1 cellular context compared by ENCODE assay signal in genomic region chr18:35507192-35507591, GRCh38.
TF ChIP-seq lines count a peak whose summit lies in the region.

No MANE protein-coding gene starts in this region.

TF ChIP-seq in K562, 482 proteins besides CTCF, POLR2A, EP300 and RAD21:
- TF ChIP-seq TCF15 (CRISPR knock-in tag; IDR thresholded peaks at IDR 0.05) = no peak
- TF ChIP-seq ZNF174 (CRISPR knock-in tag; IDR thresholded peaks at IDR 0.05) = no peak
- no peak for TF ChIP-seq PCBP1 (IDR thresholded peaks at IDR 0.05; ENCODE audit: low read depth, low read length, poor library complexity, severe bottlenecking)
- no peak for TF ChIP-seq U2AF2 (optimal IDR thresholded peaks at IDR 0.05; ENCODE audit: low read depth, low read length)
- TF ChIP-seq KDM4B (IDR thresholded peaks at IDR 0.05; ENCODE audit: borderline replicate concordance in 2 of 2, low read depth in 1 of 2) = no peak
- no peak for TF ChIP-seq RBFOX2 (IDR thresholded peaks at IDR 0.05; ENCODE audit: low read depth, low read length)
- TF ChIP-seq, protein P1, sequence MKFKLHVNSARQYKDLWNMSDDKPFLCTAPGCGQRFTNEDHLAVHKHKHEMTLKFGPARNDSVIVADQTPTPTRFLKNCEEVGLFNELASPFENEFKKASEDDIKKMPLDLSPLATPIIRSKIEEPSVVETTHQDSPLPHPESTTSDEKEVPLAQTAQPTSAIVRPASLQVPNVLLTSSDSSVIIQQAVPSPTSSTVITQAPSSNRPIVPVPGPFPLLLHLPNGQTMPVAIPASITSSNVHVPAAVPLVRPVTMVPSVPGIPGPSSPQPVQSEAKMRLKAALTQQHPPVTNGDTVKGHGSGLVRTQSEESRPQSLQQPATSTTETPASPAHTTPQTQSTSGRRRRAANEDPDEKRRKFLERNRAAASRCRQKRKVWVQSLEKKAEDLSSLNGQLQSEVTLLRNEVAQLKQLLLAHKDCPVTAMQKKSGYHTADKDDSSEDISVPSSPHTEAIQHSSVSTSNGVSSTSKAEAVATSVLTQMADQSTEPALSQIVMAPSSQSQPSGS (CRISPR knock-in tag; IDR thresholded peaks at IDR 0.05) = no peak
- no peak for TF ChIP-seq ZC3H11A (IDR thresholded peaks at IDR 0.05; ENCODE audit: low read depth, low read length)
- TF ChIP-seq EHMT2 (IDR thresholded peaks at IDR 0.05) = no peak
- TF ChIP-seq, protein P2, sequence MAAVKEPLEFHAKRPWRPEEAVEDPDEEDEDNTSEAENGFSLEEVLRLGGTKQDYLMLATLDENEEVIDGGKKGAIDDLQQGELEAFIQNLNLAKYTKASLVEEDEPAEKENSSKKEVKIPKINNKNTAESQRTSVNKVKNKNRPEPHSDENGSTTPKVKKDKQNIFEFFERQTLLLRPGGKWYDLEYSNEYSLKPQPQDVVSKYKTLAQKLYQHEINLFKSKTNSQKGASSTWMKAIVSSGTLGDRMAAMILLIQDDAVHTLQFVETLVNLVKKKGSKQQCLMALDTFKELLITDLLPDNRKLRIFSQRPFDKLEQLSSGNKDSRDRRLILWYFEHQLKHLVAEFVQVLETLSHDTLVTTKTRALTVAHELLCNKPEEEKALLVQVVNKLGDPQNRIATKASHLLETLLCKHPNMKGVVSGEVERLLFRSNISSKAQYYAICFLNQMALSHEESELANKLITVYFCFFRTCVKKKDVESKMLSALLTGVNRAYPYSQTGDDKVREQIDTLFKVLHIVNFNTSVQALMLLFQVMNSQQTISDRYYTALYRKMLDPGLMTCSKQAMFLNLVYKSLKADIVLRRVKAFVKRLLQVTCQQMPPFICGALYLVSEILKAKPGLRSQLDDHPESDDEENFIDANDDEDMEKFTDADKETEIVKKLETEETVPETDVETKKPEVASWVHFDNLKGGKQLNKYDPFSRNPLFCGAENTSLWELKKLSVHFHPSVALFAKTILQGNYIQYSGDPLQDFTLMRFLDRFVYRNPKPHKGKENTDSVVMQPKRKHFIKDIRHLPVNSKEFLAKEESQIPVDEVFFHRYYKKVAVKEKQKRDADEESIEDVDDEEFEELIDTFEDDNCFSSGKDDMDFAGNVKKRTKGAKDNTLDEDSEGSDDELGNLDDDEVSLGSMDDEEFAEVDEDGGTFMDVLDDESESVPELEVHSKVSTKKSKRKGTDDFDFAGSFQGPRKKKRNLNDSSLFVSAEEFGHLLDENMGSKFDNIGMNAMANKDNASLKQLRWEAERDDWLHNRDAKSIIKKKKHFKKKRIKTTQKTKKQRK (IDR thresholded peaks at IDR 0.05; ENCODE audit: borderline replicate concordance, low read depth, low read length) = no peak
- TF ChIP-seq ZBTB17 (CRISPR knock-in tag; IDR thresholded peaks at IDR 0.05) = no peak
- TF ChIP-seq ZBTB26 (CRISPR knock-in tag; IDR thresholded peaks at IDR 0.05) = no peak
- no peak for TF ChIP-seq PREB (CRISPR knock-in tag; IDR thresholded peaks at IDR 0.05)
- TF ChIP-seq NCOA1 (IDR thresholded peaks at IDR 0.05; ENCODE audit: low read depth) = no peak
- no peak for TF ChIP-seq CCAR2 (IDR thresholded peaks at IDR 0.05; ENCODE audit: low read depth, low read length)
- TF ChIP-seq ZNF668 (CRISPR knock-in tag; IDR thresholded peaks at IDR 0.05) = no peak
- no peak for TF ChIP-seq RFX7 (CRISPR knock-in tag; IDR thresholded peaks at IDR 0.05)
- no peak for TF ChIP-seq ZNF311 (CRISPR knock-in tag; IDR thresholded peaks at IDR 0.05)
- no peak for TF ChIP-seq ZBTB8A (IDR thresholded peaks at IDR 0.05; ENCODE audit: partially characterized antibody)
- TF ChIP-seq, protein P3, sequence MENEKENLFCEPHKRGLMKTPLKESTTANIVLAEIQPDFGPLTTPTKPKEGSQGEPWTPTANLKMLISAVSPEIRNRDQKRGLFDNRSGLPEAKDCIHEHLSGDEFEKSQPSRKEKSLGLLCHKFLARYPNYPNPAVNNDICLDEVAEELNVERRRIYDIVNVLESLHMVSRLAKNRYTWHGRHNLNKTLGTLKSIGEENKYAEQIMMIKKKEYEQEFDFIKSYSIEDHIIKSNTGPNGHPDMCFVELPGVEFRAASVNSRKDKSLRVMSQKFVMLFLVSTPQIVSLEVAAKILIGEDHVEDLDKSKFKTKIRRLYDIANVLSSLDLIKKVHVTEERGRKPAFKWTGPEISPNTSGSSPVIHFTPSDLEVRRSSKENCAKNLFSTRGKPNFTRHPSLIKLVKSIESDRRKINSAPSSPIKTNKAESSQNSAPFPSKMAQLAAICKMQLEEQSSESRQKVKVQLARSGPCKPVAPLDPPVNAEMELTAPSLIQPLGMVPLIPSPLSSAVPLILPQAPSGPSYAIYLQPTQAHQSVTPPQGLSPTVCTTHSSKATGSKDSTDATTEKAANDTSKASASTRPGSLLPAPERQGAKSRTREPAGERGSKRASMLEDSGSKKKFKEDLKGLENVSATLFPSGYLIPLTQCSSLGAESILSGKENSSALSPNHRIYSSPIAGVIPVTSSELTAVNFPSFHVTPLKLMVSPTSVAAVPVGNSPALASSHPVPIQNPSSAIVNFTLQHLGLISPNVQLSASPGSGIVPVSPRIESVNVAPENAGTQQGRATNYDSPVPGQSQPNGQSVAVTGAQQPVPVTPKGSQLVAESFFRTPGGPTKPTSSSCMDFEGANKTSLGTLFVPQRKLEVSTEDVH (IDR thresholded peaks at IDR 0.05; ENCODE audit: low read depth, partially characterized antibody) = no peak
